20 cellular contexts compared by ENCODE assay signal in the genomic region with DNA sequence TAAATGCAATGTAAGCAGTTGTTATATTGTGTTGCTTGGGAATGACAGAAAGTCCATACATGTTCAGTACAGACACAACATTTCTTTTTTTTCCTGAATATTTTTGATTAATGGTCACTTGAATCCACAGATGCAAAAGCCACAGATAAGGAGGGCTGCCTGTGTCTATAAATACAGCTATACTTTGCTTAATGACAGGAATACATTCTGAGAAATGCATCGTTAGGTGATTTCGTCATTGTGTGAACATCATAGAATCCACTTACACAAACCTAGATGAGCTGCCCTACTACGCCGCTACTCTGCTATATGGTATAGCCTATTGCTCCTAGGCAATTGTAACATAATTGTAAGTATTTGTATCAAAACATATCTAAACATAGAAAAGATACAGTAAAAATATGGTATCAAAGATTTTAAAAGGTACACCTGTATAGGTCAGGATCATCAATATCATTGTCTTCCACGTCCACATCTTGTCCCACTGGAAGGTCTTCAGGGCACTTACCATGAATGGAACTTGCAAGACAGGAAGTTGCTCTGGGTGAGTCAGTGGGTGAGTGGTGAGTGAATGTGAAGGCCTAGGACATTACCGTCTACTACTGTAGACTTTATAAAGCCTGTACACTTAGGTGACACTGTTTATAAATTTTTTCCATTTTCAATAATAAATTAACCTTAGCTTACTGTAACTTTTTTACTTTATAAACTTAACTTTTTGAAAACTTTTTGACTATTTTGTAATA. TPM values are rescaled to one million over a fixed set of nuclear protein-coding genes. Genes with fewer than 3 reads are reported as not detected.
DNase-seq lines count a peak whose midpoint lies in the region; ATAC-seq and TF ChIP-seq lines count a peak whose summit lies in the region.
"Had no signal": no experiment of that assay in that cellular context is flagged by ENCODE, and none has a peak within 500 bp of the region (broad histone marks: within the 10 kb centered on the region; RNA-seq: fewer than 3 reads in every experiment).

No MANE protein-coding gene starts in this region.

- no peak overlapping the region for H4K91ac ChIP-seq in IMR-90 (ENCODE audit: insufficient read depth, low read depth, low read length)

- H2AFZ ChIP-seq in IMR-90 (replicated peaks; ENCODE audit: low read length, poor library complexity) = no peak overlapping the region

- H3K36me3 ChIP-seq in IMR-90 (ENCODE audit: control insufficient read depth, insufficient read depth, low read length) = no peaks in the 10 kb centered on the region
- H3K36me3 ChIP-seq: BLaER1, cardiac muscle cell, pancreas had no signal

- H4K20me1 ChIP-seq in IMR-90 (ENCODE audit: insufficient read depth, low read length) = no peaks in the 10 kb centered on the region
- H4K20me1 ChIP-seq: BLaER1 had no signal

- H3K9me3 ChIP-seq in IMR-90 (ENCODE audit: control insufficient read depth, insufficient read depth, low read length) = no peaks in the 10 kb centered on the region
- H3K9me3 ChIP-seq: A549, BLaER1, pancreas had no signal

- no peak overlapping the region for H3K4me2 ChIP-seq in IMR-90 (ENCODE audit: low read depth, low read length)
- H3K4me2 ChIP-seq: A549, BLaER1 had no signal

- H3K9ac ChIP-seq in IMR-90 (ENCODE audit: low read depth, low read length) = no peak overlapping the region
- H3K9ac ChIP-seq: BLaER1 had no signal

- no peaks in the 10 kb centered on the region for H3K36me3 Mint-ChIP-seq in WTC11
- no peaks in the 10 kb centered on the region for H3K36me3 Mint-ChIP-seq in activated CD4-positive, alpha-beta T cell treated with anti-CD3 and anti-CD28 coated beads, Interleukin-2, amount 10 ng/mL, durations not matched to agents 7 days and 5 days (ENCODE audit: low read depth)
- H3K36me3 Mint-ChIP-seq: natural killer cell had no signal

- H3K4me3 ChIP-seq in IMR-90 (ENCODE audit: insufficient read depth, low read depth, low read length) (no peak overlapping the region), fibroblast of pulmonary artery (replicated peaks; ENCODE audit: low read depth, low read length) (no peak overlapping the region)
- H3K4me3 ChIP-seq: A549, BLaER1, cardiac muscle cell, pancreas had no signal

- H3K27ac Mint-ChIP-seq in WTC11 = no peak overlapping the region
- no peak overlapping the region for H3K27ac Mint-ChIP-seq in activated CD4-positive, alpha-beta T cell treated with anti-CD3 and anti-CD28 coated beads, Interleukin-2, amount 10 ng/mL, durations not matched to agents 7 days and 5 days
- H3K27ac Mint-ChIP-seq: activated T-helper 2 cell treated with anti-CD3 and anti-CD28 coated beads, Interferon-gamma antibody, Interleukin-2, Interleukin-4, amounts not matched to agents 10 μg/mL and 5 μg/mL and 100 μg/mL, durations not matched to agents 14 hours and 24 hours and 36 hours; natural killer cell had no signal

- H2BK15ac ChIP-seq in IMR-90 (ENCODE audit: low read depth, low read length) = no peak overlapping the region

- H3K27me3 Mint-ChIP-seq in WTC11 (ENCODE audit: low read depth) = no peaks in the 10 kb centered on the region
- H3K27me3 Mint-ChIP-seq in activated CD4-positive, alpha-beta T cell treated with anti-CD3 and anti-CD28 coated beads, Interleukin-2, amount 10 ng/mL, durations not matched to agents 7 days and 5 days = peaks cover 14% of the 10 kb centered on the region

- WGBS in IMR-90 (ENCODE audit: extremely low coverage in 2 of 2, insufficient read length in 1 of 2), 2 experiments = no CpG with 5 or more reads among the region's 6 CpGs

- POLR2A ChIA-PET in IMR-90 (lab: Charles Lee; ENCODE audit: unreplicated experiment) = no interaction called here
- POLR2A ChIA-PET in WTC11 (lab: Charles Lee) = no interaction called here
- POLR2A ChIA-PET in activated CD4-positive, alpha-beta T cell treated with anti-CD3 and anti-CD28 coated beads, Interleukin-2, amount 10 ng/mL, durations not matched to agents 7 days and 5 days (lab: Charles Lee) = no interaction called here

- ATAC-seq in IMR-90 (ENCODE audit: low read depth) (no peak), WTC11 (no peak), GM19463 (IDR thresholded peaks at IDR 0.05; ENCODE audit: unreplicated experiment) (no peak)
- ATAC-seq: A549, left colon, natural killer cell, pancreas had no signal

- H3K23ac ChIP-seq in IMR-90 (ENCODE audit: low read depth, low read length) = no peak overlapping the region

- H2BK5ac ChIP-seq in IMR-90 (ENCODE audit: low read depth, low read length, poor library complexity, severe bottlenecking) = no peak overlapping the region

- H2BK20ac ChIP-seq in IMR-90 (ENCODE audit: low read depth, low read length) = peak overlapping the region; percentile 48; the same call in 1 of the 2 replicates

- peaks cover 12% of the 10 kb centered on the region for H3K4me1 ChIP-seq in IMR-90 (ENCODE audit: control insufficient read depth, insufficient read depth, low read length)
- H3K4me1 ChIP-seq: pancreas had no signal

- peak; percentile 58 for DNase-seq in A172 (ENCODE audit: low spot score)
- peak; percentile 73 for DNase-seq in IMR-90
- peak; percentile 43 for DNase-seq in amniotic epithelial cell (ENCODE audit: low read depth)
- DNase-seq in fibroblast of pulmonary artery (ENCODE audit: low read depth) = peak; percentile 49
- no peak for DNase-seq in WTC11 (ENCODE audit: low spot score)
- DNase-seq in activated CD4-positive, alpha-beta T cell treated with anti-CD3 and anti-CD28 coated beads, Interleukin-2, amount 10 ng/mL, durations not matched to agents 7 days and 5 days = no peak
- no peak for DNase-seq in OCI-M1 (lab: John Stamatoyannopoulos, UW)
- DNase-seq: activated CD4-positive, alpha-beta T cell treated with anti-CD3 and anti-CD28 coated beads, Interleukin-2, amount 50 U/mL, for 1 hour; left colon; natural killer cell; NCI-H1105; NCI-H2081; NCI-H510A; pancreas; Right ventricle myocardium superior had no signal

- H3K4me1 Mint-ChIP-seq in WTC11 = peaks cover 3% of the 10 kb centered on the region; the same call in 1 of the 2 replicates
- peaks cover 9% of the 10 kb centered on the region for H3K4me1 Mint-ChIP-seq in activated CD4-positive, alpha-beta T cell treated with anti-CD3 and anti-CD28 coated beads, Interleukin-2, amount 10 ng/mL, durations not matched to agents 7 days and 5 days
- H3K4me1 Mint-ChIP-seq: natural killer cell had no signal

- H4K8ac ChIP-seq in IMR-90 (ENCODE audit: low read depth in 2 of 2, low read length in 2 of 2) = no peak overlapping the region

- no peaks in the 10 kb centered on the region for H3K27me3 ChIP-seq in IMR-90 (ENCODE audit: control insufficient read depth, insufficient read depth, low read length)
- H3K27me3 ChIP-seq: BLaER1, cardiac muscle cell, pancreas had no signal

- no peak overlapping the region for H3K27ac ChIP-seq in IMR-90 (ENCODE audit: insufficient read depth, low read length)
- H3K27ac ChIP-seq: A549, BLaER1, cardiac muscle cell, pancreas had no signal

- no peak overlapping the region for H3K56ac ChIP-seq in IMR-90 (ENCODE audit: extremely low read depth, insufficient read depth, low read length)

- no peak overlapping the region for H3K4me3 Mint-ChIP-seq in WTC11
- no peak overlapping the region for H3K4me3 Mint-ChIP-seq in activated CD4-positive, alpha-beta T cell treated with anti-CD3 and anti-CD28 coated beads, Interleukin-2, amount 10 ng/mL, durations not matched to agents 7 days and 5 days
- H3K4me3 Mint-ChIP-seq: natural killer cell had no signal

- no peak overlapping the region for H2AK9ac ChIP-seq in IMR-90 (replicated peaks; ENCODE audit: low read depth, low read length, poor library complexity)

- BruUV-seq in IMR-90 (replicated peaks; lab: Mats Ljungman, UMichigan) = no TSS peak

- H3K9me1 ChIP-seq in IMR-90 (ENCODE audit: insufficient read depth, low read length) = peaks cover 3% of the 10 kb centered on the region; the same call in 1 of the 2 replicates

- intact Hi-C loops in IMR-90 (cut with micrococcal nuclease) = no loop called here

- H2BK120ac ChIP-seq in IMR-90 (ENCODE audit: low read depth, low read length) = no peak overlapping the region

- H3K18ac ChIP-seq in IMR-90 (ENCODE audit: low read depth, low read length) = peak overlapping the region; percentile 18; the same call in 1 of the 2 replicates

- TF ChIP-seq POLR2A in IMR-90 (IDR thresholded peaks at IDR 0.05; ENCODE audit: low read depth, low read length) = no peak

- H3K9me3 Mint-ChIP-seq in WTC11 = no peaks in the 10 kb centered on the region
- no peaks in the 10 kb centered on the region for H3K9me3 Mint-ChIP-seq in activated CD4-positive, alpha-beta T cell treated with anti-CD3 and anti-CD28 coated beads, Interleukin-2, amount 10 ng/mL, durations not matched to agents 7 days and 5 days
- H3K9me3 Mint-ChIP-seq: activated T-helper 2 cell treated with anti-CD3 and anti-CD28 coated beads, Interferon-gamma antibody, Interleukin-2, Interleukin-4, amounts not matched to agents 10 μg/mL and 5 μg/mL and 100 μg/mL, durations not matched to agents 14 hours and 24 hours and 36 hours; natural killer cell had no signal

- H2AK5ac ChIP-seq in IMR-90 (ENCODE audit: low read depth, low read length) = no peak overlapping the region

- no peaks in the 10 kb centered on the region for H3K79me1 ChIP-seq in IMR-90 (ENCODE audit: low read depth in 1 of 2, low read length in 2 of 2)

- dilution Hi-C loops in IMR-90 (cut with HindIII; ENCODE audit: low sequenced_read_pairs, unreplicated experiment) = no loop called here

- H4K5ac ChIP-seq in IMR-90 (ENCODE audit: low read depth, low read length) = no peak overlapping the region

- in situ Hi-C loops in IMR-90 (cut with MboI; ENCODE audit: low sequenced_read_pairs) = no loop called here

- H3K4ac ChIP-seq in IMR-90 (ENCODE audit: low read depth, low read length) = no peak overlapping the region

- CTCF ChIA-PET in IMR-90 (lab: Yijun Ruan, JAX) = no interaction called here
- CTCF ChIA-PET in WTC11 (lab: Charles Lee) = interaction anchor here (0.6 to 1.5 kb wide), 3 partner anchors 12 to 166 kb away, joined by 3 to 4 read pairs (median 3); no protein-coding TSS in a partner anchor
- CTCF ChIA-PET in activated CD4-positive, alpha-beta T cell treated with anti-CD3 and anti-CD28 coated beads, Interleukin-2, amount 10 ng/mL, durations not matched to agents 7 days and 5 days (lab: Charles Lee) = interaction anchor here (0.6 kb wide), 1 partner anchor 1413 kb away, joined by 3 read pairs; no protein-coding TSS in a partner anchor

- TF ChIP-seq CTCF in IMR-90 (conservative IDR thresholded peaks at IDR 0.05; ENCODE audit: low read depth, low read length) = no peak
- TF ChIP-seq CTCF in fibroblast of pulmonary artery (IDR thresholded peaks at IDR 0.05; ENCODE audit: low read length, missing control alignments) = no peak
- TF ChIP-seq CTCF in WTC11 (IDR thresholded peaks at IDR 0.05) = no peak

- no peak for TF ChIP-seq RAD21 in IMR-90 (IDR thresholded peaks at IDR 0.05; ENCODE audit: low read length)

- no peak overlapping the region for H3K14ac ChIP-seq in IMR-90 (replicated peaks; ENCODE audit: low read depth, low read length)

RNA-seq across cellular contexts. Expression of a gene that starts 27.9 kb away (rescaled TPM):
- total RNA-seq in A172 (2014; rRNA removed; shearing (Covaris generic)) = 29.4 and 45.7 TPM in 2 replicates
- 25.8 and 29.4 TPM in 2 replicates for total RNA-seq in IMR-90 (2012; rRNA removed)
- 19.7 and 22.7 TPM in 2 replicates for polyA plus RNA-seq in IMR-90 (2012; rRNA removed)
- 3.7 and 8.9 TPM in 2 replicates for polyA plus RNA-seq in IMR-90 (2012; cell fraction: cytosol; rRNA removed)
- 1.9 and 20.4 TPM in 2 replicates for polyA plus RNA-seq in IMR-90 (2012; cell fraction: nucleus; rRNA removed; ENCODE audit: low replicate concordance)
- 1.7 to 2.8 TPM (median 2.7 TPM) in 3 replicates for total RNA-seq in WTC11 (2021)
- not detected for total RNA-seq in activated CD4-positive, alpha-beta T cell treated with anti-CD3 and anti-CD28 coated beads, Interleukin-2, amount 10 ng/mL, durations not matched to agents 7 days and 5 days
- total RNA-seq: activated T-helper 2 cell treated with anti-CD3 and anti-CD28 coated beads, Interferon-gamma antibody, Interleukin-2, Interleukin-4, amounts not matched to agents 10 μg/mL and 5 μg/mL and 100 μg/mL, durations not matched to agents 14 hours and 24 hours and 36 hours; left colon; natural killer cell had no signal

Comparison
In these comparisons a context has a peak if more than half of its experiments do, and no peak if none do; other contexts are left out.
1. DNase-seq: peak in A172 (single experiment), IMR-90 (single experiment), amniotic epithelial cell (single experiment) and fibroblast of pulmonary artery (single experiment); none in WTC11 (single experiment), activated CD4-positive, alpha-beta T cell treated with anti-CD3 and anti-CD28 coated beads, Interleukin-2, amount 10 ng/mL, durations not matched to agents 7 days and 5 days (single experiment) and OCI-M1 (single experiment).